Comparison of ENCODE assay signal across 1 cellular context in genomic region chr2:118464546-118464945, GRCh38.
TF ChIP-seq lines count a peak whose summit lies in the region.

No MANE protein-coding gene starts in this region.

TF ChIP-seq in HepG2, 621 proteins besides CTCF, POLR2A, EP300 and RAD21:
- TF ChIP-seq ZNF781 (CRISPR knock-in tag; IDR thresholded peaks at IDR 0.05; ENCODE audit: borderline replicate concordance, not compliant biosample characterization) (no peak), CHD4 (IDR thresholded peaks at IDR 0.05; ENCODE audit: borderline replicate concordance, low read length) (no peak), HMG20B (CRISPR knock-in tag; conservative IDR thresholded peaks at IDR 0.05) (no peak), ZNF557 (CRISPR knock-in tag; IDR thresholded peaks at IDR 0.05) (no peak)
